ENCODE assay signal across 8 cellular contexts in the genomic region with DNA sequence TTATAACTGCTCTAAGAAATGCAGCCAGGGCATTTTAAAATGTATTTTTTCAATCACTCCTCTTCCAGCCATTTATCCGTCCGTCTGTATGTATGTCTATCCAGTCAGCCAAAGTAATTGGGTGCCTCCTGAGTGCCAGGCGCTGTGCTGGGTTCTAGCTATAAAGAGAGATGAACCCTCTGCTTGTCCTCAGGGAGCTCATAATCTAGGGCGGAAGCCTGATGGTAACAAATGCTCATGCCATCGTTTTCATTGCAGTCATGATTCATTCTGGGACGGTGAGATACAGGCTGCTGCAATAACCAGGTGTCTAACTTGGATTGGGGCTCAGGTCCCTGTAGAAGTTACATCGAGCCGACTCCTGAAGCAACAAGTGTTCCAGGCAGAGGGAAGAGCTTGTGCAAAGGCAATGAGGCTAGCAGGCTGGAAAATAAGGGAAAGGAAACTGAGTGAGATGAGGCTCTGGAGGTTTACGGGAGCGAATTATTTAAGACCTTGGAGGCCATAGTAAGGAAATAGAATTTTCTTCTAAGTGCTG. TPM values are rescaled to one million over a fixed set of nuclear protein-coding genes. Genes with fewer than 3 reads are reported as not detected.
DNase-seq lines count a peak whose midpoint lies in the region; ATAC-seq, FAIRE-seq and TF ChIP-seq lines count a peak whose summit lies in the region.

No MANE protein-coding gene starts in this region.

- WGBS in HUES64, result 81% methylated on average over 10 of the region's 10 CpGs

- H3K4me3 Mint-ChIP-seq in central memory CD8-positive, alpha-beta T cell, result peak overlapping the region; percentile 80
- H3K4me3 Mint-ChIP-seq in naive B cell, result peak overlapping the region; percentile 83 to 96 (median 89)

- H3K9ac ChIP-seq in HUES64 (ENCODE audit: low read depth, low read length), result no peak overlapping the region

- TF ChIP-seq CTCF in BE2C (IDR thresholded peaks at IDR 0.05; ENCODE audit: low read depth, low read length) (no peak), D721Med (IDR thresholded peaks at IDR 0.05; ENCODE audit: insufficient read depth, missing control alignments) (no peak)

- H3K9me3 Mint-ChIP-seq in central memory CD8-positive, alpha-beta T cell, result no peaks in the 10 kb centered on the region
- H3K9me3 Mint-ChIP-seq in naive B cell, result no peaks in the 10 kb centered on the region

- H3K4me3 ChIP-seq in BE2C (ENCODE audit: low read depth, low read length) (peak overlapping the region; percentile 34), HUES64 (ENCODE audit: low read length) (peak overlapping the region; percentile 43)

- H3K27me3 Mint-ChIP-seq in central memory CD8-positive, alpha-beta T cell, result no peaks in the 10 kb centered on the region
- no peaks in the 10 kb centered on the region for H3K27me3 Mint-ChIP-seq in naive B cell

- no peaks in the 10 kb centered on the region for H3K27me3 ChIP-seq in BE2C
- H3K27me3 ChIP-seq in HUES64 (ENCODE audit: insufficient read depth, low read length), result peaks cover 3% of the 10 kb centered on the region; the same call in 1 of the 2 replicates

- H3K9me3 ChIP-seq in BE2C, result no peaks in the 10 kb centered on the region
- no peaks in the 10 kb centered on the region for H3K9me3 ChIP-seq in HUES64 (ENCODE audit: insufficient read depth, low read depth, low read length)

- H3K36me3 Mint-ChIP-seq in central memory CD8-positive, alpha-beta T cell (ENCODE audit: insufficient read depth), result peaks cover 12% of the 10 kb centered on the region
- H3K36me3 Mint-ChIP-seq in naive B cell, result no peaks in the 10 kb centered on the region

- H3K4me1 ChIP-seq in BE2C, result peaks cover 5% of the 10 kb centered on the region
- H3K4me1 ChIP-seq in HUES64 (ENCODE audit: insufficient read depth, low read length), result peaks cover 23% of the 10 kb centered on the region

- ATAC-seq in central memory CD8-positive, alpha-beta T cell (replicated peaks; ENCODE audit: extremely low read depth, poor library complexity, severe bottlenecking), result no peak
- ATAC-seq in naive B cell (ENCODE audit: low read depth in 2 of 2) (no peak), HG03039 (IDR thresholded peaks at IDR 0.05; ENCODE audit: unreplicated experiment) (no peak)

- FAIRE-seq in D721Med (lab: Jason Lieb, UNC), result no peak

- H3K36me3 ChIP-seq in BE2C, result no peaks in the 10 kb centered on the region
- no peaks in the 10 kb centered on the region for H3K36me3 ChIP-seq in HUES64 (ENCODE audit: insufficient read depth, low read length)

- H3K27ac Mint-ChIP-seq in central memory CD8-positive, alpha-beta T cell (ENCODE audit: low read depth), result peak overlapping the region; percentile 94
- H3K27ac Mint-ChIP-seq in naive B cell, result peak overlapping the region; percentile 99 to 100 (median 100)

- H3K4me1 Mint-ChIP-seq in central memory CD8-positive, alpha-beta T cell, result peaks cover 50% of the 10 kb centered on the region
- H3K4me1 Mint-ChIP-seq in naive B cell, result peaks cover 41 to 60% (median 55%) of the 10 kb centered on the region in 3 donors

- no peak overlapping the region for H3K27ac ChIP-seq in HUES64 (ENCODE audit: low read depth, low read length)

- DNase-seq in BE2C (no peak), naive B cell (no peak), NCI-H2107 (lab: John Stamatoyannopoulos, UW) (no peak), C1 segment of cervical spinal cord (lab: John Stamatoyannopoulos, UW) (no peak), D721Med (ENCODE audit: insufficient read length, low spot score) (no peak)
- no peak for DNase-seq in central memory CD8-positive, alpha-beta T cell (ENCODE audit: low spot score in 2 of 2)

RNA-seq across cellular contexts. Expression of gene IFI6, which starts 11.6 kb away (rescaled TPM):
- polyA plus RNA-seq in BE2C (2012; ENCODE audit: insufficient read depth, insufficient read length, low read depth), result 19.9 TPM
- polyA plus RNA-seq in HUES64 (2013, experiment 1 of 2), result 9.0 TPM
- polyA plus RNA-seq in HUES64 (2013, experiment 2 of 2), result 12.8 TPM
- polyA plus RNA-seq in naive B cell (ENCODE audit: low read depth in 6 of 6), result 10 to 100 TPM; 27.6 to 65.1 (median 52.8) TPM

RNA-seq across cellular contexts. Expression of gene FGR, which starts 25.4 kb away (rescaled TPM):
- not detected for polyA plus RNA-seq in BE2C (2012; ENCODE audit: insufficient read depth, insufficient read length, low read depth)
- polyA plus RNA-seq in HUES64 (2013, experiment 1 of 2), result 0.10 TPM
- 0.25 TPM for polyA plus RNA-seq in HUES64 (2013, experiment 2 of 2)
- polyA plus RNA-seq in naive B cell (ENCODE audit: low read depth in 6 of 6), result 100 to 1,000 TPM; 106 to 197 (median 132) TPM

RNA-seq across cellular contexts. Expression of gene AHDC1, which starts 56.4 kb away (rescaled TPM):
- 49.9 TPM for polyA plus RNA-seq in BE2C (2012; ENCODE audit: insufficient read depth, insufficient read length, low read depth)
- 23.6 TPM for polyA plus RNA-seq in HUES64 (2013, experiment 1 of 2)
- polyA plus RNA-seq in HUES64 (2013, experiment 2 of 2), result 29.1 TPM
- 1 to 10 TPM in 3 of 6 donors, under 1 TPM in 3; 0.15 to 2.3 (median 0.91) TPM for polyA plus RNA-seq in naive B cell (ENCODE audit: low read depth in 6 of 6)
